Comparison of ENCODE assay signal across 21 cellular contexts in the genomic region with DNA sequence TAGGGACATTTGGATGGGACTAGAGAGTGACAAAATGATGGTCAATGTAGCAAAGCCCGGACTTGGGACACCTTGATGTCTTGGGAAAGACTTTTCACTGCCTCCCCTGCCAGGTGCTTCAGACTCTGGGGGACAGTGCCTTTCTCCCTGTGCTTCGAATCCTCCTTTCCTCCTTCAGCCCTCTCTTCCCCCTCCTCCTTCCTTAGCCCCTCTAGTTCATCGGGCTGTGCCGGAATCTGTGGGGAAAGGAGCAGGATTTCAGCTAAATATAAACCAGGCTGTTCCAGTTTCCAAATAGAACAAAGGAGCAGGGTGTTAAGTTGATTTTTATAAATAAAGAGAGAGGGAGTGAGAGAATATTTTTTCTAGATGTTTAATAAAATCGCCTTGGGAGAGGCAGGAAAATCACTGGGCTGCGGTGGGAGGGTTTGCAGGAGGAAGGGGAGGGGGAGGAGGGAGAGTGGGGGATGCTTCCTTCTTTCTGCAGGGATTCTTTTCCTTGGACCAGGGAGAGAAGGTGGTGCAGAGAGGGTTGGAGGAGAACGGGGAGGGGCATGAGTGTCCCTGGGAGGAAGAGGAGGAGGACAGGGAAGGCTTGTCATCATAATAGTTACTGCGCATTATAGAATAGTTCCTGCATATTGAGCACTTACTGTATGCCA. TPM values are rescaled to one million over a fixed set of nuclear protein-coding genes. Genes with fewer than 3 reads are reported as not detected.
DNase-seq lines count a peak whose midpoint lies in the region; ATAC-seq and TF ChIP-seq lines count a peak whose summit lies in the region.
"Had no signal": no experiment of that assay in that cellular context is flagged by ENCODE, and none has a peak within 500 bp of the region (broad histone marks: within the 10 kb centered on the region; RNA-seq: fewer than 3 reads in every experiment).

No MANE protein-coding gene starts in this region.

- H3K4me3 ChIP-seq in GM23338 (peak overlapping the region; percentile 42), PC-3 (ENCODE audit: low read length) (no peak overlapping the region), iPS-18a (ENCODE audit: low read length) (peak overlapping the region; percentile 5)
- H3K4me3 ChIP-seq: SJSA1 had no signal

- H3K9me2 ChIP-seq in GM23338 (ENCODE audit: insufficient read depth) (no peaks in the 10 kb centered on the region), PC-3 (replicated peaks; ENCODE audit: low read length) (no peaks in the 10 kb centered on the region)

- H3K4me1 Mint-ChIP-seq in GM23338 = peaks cover 13% of the 10 kb centered on the region

- peaks cover 4% of the 10 kb centered on the region; the same call in 1 of the 2 replicates for H3K4me1 ChIP-seq in GM23338 (ENCODE audit: insufficient read depth)
- H3K4me1 ChIP-seq in PC-3 (ENCODE audit: insufficient read depth, low read length) = peaks cover 23% of the 10 kb centered on the region
- H3K4me1 ChIP-seq in iPS-18a (ENCODE audit: control insufficient read depth, low read depth, low read length) = no peaks in the 10 kb centered on the region
- H3K4me1 ChIP-seq: SJSA1 had no signal

- H3K9ac ChIP-seq in PC-3 (ENCODE audit: low read length) (no peak overlapping the region), iPS-18a (ENCODE audit: low read length) (no peak overlapping the region)

- H3K27me3 Mint-ChIP-seq in GM23338 (ENCODE audit: insufficient read depth, low read depth, poor library complexity) = peaks cover 2% of the 10 kb centered on the region

- intact Hi-C loops in PC-3 (cut with micrococcal nuclease) = no loop called here

- H3K36me3 Mint-ChIP-seq in GM23338 (ENCODE audit: low read depth) = no peaks in the 10 kb centered on the region
- H3K36me3 Mint-ChIP-seq: CD8-positive, alpha-beta T cell; IgD-negative memory B cell had no signal

- H2AFZ ChIP-seq in GM23338 = peak overlapping the region; percentile 92
- H2AFZ ChIP-seq in PC-3 (ENCODE audit: low read length) = 0 out of 2 replicates have a peak overlapping the region, but pooled peaks have one; percentile 23

- CTCF ChIA-PET in PC-3 (lab: Charles Lee) = no interaction called here

- H3K4me3 Mint-ChIP-seq in GM23338 = peak overlapping the region; percentile 45
- H3K4me3 Mint-ChIP-seq: CD8-positive, alpha-beta T cell; IgD-negative memory B cell had no signal

- H3K9me3 ChIP-seq in PC-3 (ENCODE audit: low read length) (no peaks in the 10 kb centered on the region), iPS-18a (ENCODE audit: control insufficient read depth, low read depth, low read length) (no peaks in the 10 kb centered on the region)
- H3K9me3 ChIP-seq: SJSA1 had no signal

- H3K36me3 ChIP-seq in GM23338 (ENCODE audit: insufficient read depth) = no peaks in the 10 kb centered on the region
- H3K36me3 ChIP-seq in PC-3 (ENCODE audit: low read depth, low read length) = no peaks in the 10 kb centered on the region
- H3K36me3 ChIP-seq in iPS-18a (ENCODE audit: control insufficient read depth, low read depth, low read length) = no peaks in the 10 kb centered on the region
- H3K36me3 ChIP-seq: SJSA1 had no signal

- no peaks in the 10 kb centered on the region for H3F3A ChIP-seq in GM23338 (replicated peaks; ENCODE audit: low read depth)
- no peaks in the 10 kb centered on the region for H3F3A ChIP-seq in PC-3 (ENCODE audit: low read length, unreplicated experiment)

- no peak overlapping the region for H3K27ac Mint-ChIP-seq in GM23338
- H3K27ac Mint-ChIP-seq: CD8-positive, alpha-beta T cell; IgD-negative memory B cell had no signal

- no peaks in the 10 kb centered on the region for H4K20me1 ChIP-seq in GM23338 (replicated peaks; ENCODE audit: insufficient read depth)
- no peaks in the 10 kb centered on the region for H4K20me1 ChIP-seq in PC-3 (ENCODE audit: low read length)

- peak; percentile 68 for ATAC-seq in GM23338
- ATAC-seq in PC-3 = no peak
- ATAC-seq: CD8-positive, alpha-beta T cell; Right ventricle myocardium inferior had no signal

- TF ChIP-seq CTCF in GM23338 (conservative IDR thresholded peaks at IDR 0.05; ENCODE audit: low read depth in 2 of 2) (no peak), PC-3 (conservative IDR thresholded peaks at IDR 0.05; ENCODE audit: low read depth, low read length) (no peak)

- H3K27ac ChIP-seq in GM23338 (ENCODE audit: low read depth) (no peak overlapping the region), PC-3 (ENCODE audit: low read length) (no peak overlapping the region), iPS-18a (ENCODE audit: low read length) (no peak overlapping the region)
- H3K27ac ChIP-seq: SJSA1 had no signal

- H3K9me3 Mint-ChIP-seq in GM23338 = peaks cover 3% of the 10 kb centered on the region; the same call in 1 of the 3 replicates
- H3K9me3 Mint-ChIP-seq: CD8-positive, alpha-beta T cell had no signal

- H3K79me2 ChIP-seq in GM23338 (replicated peaks; ENCODE audit: insufficient read depth) (no peaks in the 10 kb centered on the region), PC-3 (ENCODE audit: low read length) (no peaks in the 10 kb centered on the region)

- H3K4me2 ChIP-seq in GM23338 (peak overlapping the region; percentile 63), PC-3 (ENCODE audit: low read length) (no peak overlapping the region)

- H3K27me3 ChIP-seq in GM23338 (ENCODE audit: insufficient read depth) (no peaks in the 10 kb centered on the region), PC-3 (ENCODE audit: low read length) (no peaks in the 10 kb centered on the region), iPS-18a (ENCODE audit: control insufficient read depth, insufficient read depth, low read length) (no peaks in the 10 kb centered on the region)

- POLR2A ChIA-PET in PC-3 (lab: Charles Lee; ENCODE audit: unreplicated experiment) = interaction anchor here (0.5 kb wide), 1 partner anchor 388 kb away, joined by 3 read pairs; no protein-coding TSS in a partner anchor

- DNase-seq in GM23338 (ENCODE audit: low spot score) (peak; percentile 22), PC-3 (no peak), putamen (ENCODE audit: low spot score) (peak; percentile 38), NCI-H510A treated with DMSO at 0.1 percent for 48 hours (lab: John Stamatoyannopoulos, UW) (no peak)
- DNase-seq in stimulated activated CD8-positive, alpha-beta memory T cell treated with anti-CD3 and anti-CD28 coated beads, Interleukin-4, amount 100 ng/mL, for 48 hours = no peak
- no peak for DNase-seq in stimulated activated CD4-positive, alpha-beta T cell treated with anti-CD3 and anti-CD28 coated beads, Interleukin-4, amount 100 ng/mL, for 4 hours
- DNase-seq: 8988T; C1 segment of cervical spinal cord; CD8-positive, alpha-beta T cell; DND-41; NCI-H1105; NCI-H146; NCI-H2029; NCI-H226; NCI-H524; NCI-H82 had no signal

- no TSS peak for BruUV-seq in PC-3 (replicated peaks; lab: Mats Ljungman, UMichigan)

TF ChIP-seq in GM23338, 12 proteins besides CTCF, POLR2A, EP300 and RAD21 (continues in another document):
- TF ChIP-seq CREB1 (CRISPR knock-in tag; IDR thresholded peaks at IDR 0.05; ENCODE audit: low read depth) = no peak
- no peak for TF ChIP-seq EZH2phosphoT487 (IDR thresholded peaks at IDR 0.05; ENCODE audit: unreplicated experiment)
- TF ChIP-seq, protein P1, sequence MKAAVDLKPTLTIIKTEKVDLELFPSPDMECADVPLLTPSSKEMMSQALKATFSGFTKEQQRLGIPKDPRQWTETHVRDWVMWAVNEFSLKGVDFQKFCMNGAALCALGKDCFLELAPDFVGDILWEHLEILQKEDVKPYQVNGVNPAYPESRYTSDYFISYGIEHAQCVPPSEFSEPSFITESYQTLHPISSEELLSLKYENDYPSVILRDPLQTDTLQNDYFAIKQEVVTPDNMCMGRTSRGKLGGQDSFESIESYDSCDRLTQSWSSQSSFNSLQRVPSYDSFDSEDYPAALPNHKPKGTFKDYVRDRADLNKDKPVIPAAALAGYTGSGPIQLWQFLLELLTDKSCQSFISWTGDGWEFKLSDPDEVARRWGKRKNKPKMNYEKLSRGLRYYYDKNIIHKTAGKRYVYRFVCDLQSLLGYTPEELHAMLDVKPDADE (IDR thresholded peaks at IDR 0.05) = no peak
- TF ChIP-seq EZH2 (IDR thresholded peaks at IDR 0.05; ENCODE audit: low read depth, unreplicated experiment) = no peak
- no peak for TF ChIP-seq STAT1 (IDR thresholded peaks at IDR 0.05; ENCODE audit: unreplicated experiment)
- TF ChIP-seq NANOG (IDR thresholded peaks at IDR 0.05; ENCODE audit: borderline replicate concordance) = no peak
- no peak for TF ChIP-seq JUNB (IDR thresholded peaks at IDR 0.05; ENCODE audit: unreplicated experiment)
- TF ChIP-seq, protein P2, sequence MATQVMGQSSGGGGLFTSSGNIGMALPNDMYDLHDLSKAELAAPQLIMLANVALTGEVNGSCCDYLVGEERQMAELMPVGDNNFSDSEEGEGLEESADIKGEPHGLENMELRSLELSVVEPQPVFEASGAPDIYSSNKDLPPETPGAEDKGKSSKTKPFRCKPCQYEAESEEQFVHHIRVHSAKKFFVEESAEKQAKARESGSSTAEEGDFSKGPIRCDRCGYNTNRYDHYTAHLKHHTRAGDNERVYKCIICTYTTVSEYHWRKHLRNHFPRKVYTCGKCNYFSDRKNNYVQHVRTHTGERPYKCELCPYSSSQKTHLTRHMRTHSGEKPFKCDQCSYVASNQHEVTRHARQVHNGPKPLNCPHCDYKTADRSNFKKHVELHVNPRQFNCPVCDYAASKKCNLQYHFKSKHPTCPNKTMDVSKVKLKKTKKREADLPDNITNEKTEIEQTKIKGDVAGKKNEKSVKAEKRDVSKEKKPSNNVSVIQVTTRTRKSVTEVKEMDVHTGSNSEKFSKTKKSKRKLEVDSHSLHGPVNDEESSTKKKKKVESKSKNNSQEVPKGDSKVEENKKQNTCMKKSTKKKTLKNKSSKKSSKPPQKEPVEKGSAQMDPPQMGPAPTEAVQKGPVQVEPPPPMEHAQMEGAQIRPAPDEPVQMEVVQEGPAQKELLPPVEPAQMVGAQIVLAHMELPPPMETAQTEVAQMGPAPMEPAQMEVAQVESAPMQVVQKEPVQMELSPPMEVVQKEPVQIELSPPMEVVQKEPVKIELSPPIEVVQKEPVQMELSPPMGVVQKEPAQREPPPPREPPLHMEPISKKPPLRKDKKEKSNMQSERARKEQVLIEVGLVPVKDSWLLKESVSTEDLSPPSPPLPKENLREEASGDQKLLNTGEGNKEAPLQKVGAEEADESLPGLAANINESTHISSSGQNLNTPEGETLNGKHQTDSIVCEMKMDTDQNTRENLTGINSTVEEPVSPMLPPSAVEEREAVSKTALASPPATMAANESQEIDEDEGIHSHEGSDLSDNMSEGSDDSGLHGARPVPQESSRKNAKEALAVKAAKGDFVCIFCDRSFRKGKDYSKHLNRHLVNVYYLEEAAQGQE (IDR thresholded peaks at IDR 0.05; ENCODE audit: unreplicated experiment) = no peak
- TF ChIP-seq POLR2AphosphoS5 (IDR thresholded peaks at IDR 0.05; ENCODE audit: low read depth) = no peak

RNA-seq across cellular contexts. Expression of a gene that starts 21.3 kb away (rescaled TPM):
- total RNA-seq in GM23338 (2014; rRNA removed; shearing (Covaris generic)) = 5.2 and 7.0 TPM in 2 replicates
- polyA plus RNA-seq in GM23338 (2016; fragmentation: Nextera tagmentation; extraction: Ambion mirVana) = 4.7 and 5.1 TPM in 2 replicates
- not detected in 2 replicates for total RNA-seq in PC-3 (2014; rRNA removed)
- total RNA-seq: CD8-positive, alpha-beta T cell; G401; SJSA1 had no signal
- polyA plus RNA-seq: IgD-negative memory B cell had no signal

RNA-seq across cellular contexts. Expression of a gene that starts 37.9 kb away (rescaled TPM):
- 52.4 and 55.6 TPM in 2 replicates for total RNA-seq in GM23338 (2014; rRNA removed; shearing (Covaris generic))
- polyA plus RNA-seq in GM23338 (2016; fragmentation: Nextera tagmentation; extraction: Ambion mirVana) = 131 and 140 TPM in 2 replicates
- 83.8 and 89.8 TPM in 2 replicates for total RNA-seq in PC-3 (2014; rRNA removed)

Comparison
In these comparisons a context has a peak if more than half of its experiments do, and no peak if none do; other contexts are left out.
1. DNase-seq: peak in GM23338 (single experiment) and putamen (single experiment); none in PC-3 (single experiment), NCI-H510A treated with DMSO at 0.1 percent for 48 hours (single experiment), stimulated activated CD8-positive, alpha-beta memory T cell treated with anti-CD3 and anti-CD28 coated beads, Interleukin-4, amount 100 ng/mL, for 48 hours (single experiment) and stimulated activated CD4-positive, alpha-beta T cell treated with anti-CD3 and anti-CD28 coated beads, Interleukin-4, amount 100 ng/mL, for 4 hours (0 of 2).